8 cellular contexts compared by ENCODE assay signal in the genomic region with DNA sequence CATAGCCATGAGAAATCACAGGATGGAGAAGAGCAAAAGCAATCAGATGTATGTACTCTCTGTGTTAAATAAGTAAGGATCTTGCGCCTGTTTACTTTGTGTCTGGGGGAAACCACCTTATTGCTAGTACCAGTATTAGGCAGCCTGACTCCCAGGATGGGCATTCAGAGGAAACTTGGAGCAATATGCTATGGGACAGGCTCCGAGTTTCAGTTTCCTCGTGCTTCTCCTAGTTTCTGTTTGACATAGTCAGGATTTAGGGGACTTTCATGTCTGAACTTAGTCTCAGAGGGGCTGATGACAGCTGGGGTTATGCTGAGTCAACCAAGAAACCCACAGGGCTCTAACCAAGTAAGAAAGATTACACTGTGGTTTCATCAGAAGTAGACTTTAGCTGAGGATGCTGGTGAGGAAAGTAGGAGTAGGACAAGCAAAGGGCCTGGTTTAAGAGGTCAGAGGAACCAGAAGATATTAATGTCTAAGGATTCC. TPM values are rescaled to one million over a fixed set of nuclear protein-coding genes. Genes with fewer than 3 reads are reported as not detected.
A peak's percentile ranks its signal among the peaks of the same experiment; 100 is the strongest.
DNase-seq lines count a peak whose midpoint lies in the region; ATAC-seq lines count a peak whose summit lies in the region.

No MANE protein-coding gene starts in this region.

- H3K4me3 Mint-ChIP-seq in activated naive CD8-positive, alpha-beta T cell treated with anti-CD3 and anti-CD28 coated beads, Interleukin-2, amount 50 U/mL, for 24 hours = peak overlapping the region; percentile 5

- peaks cover 11% of the 10 kb centered on the region for H3K4me1 Mint-ChIP-seq in activated naive CD8-positive, alpha-beta T cell treated with anti-CD3 and anti-CD28 coated beads, Interleukin-2, amount 50 U/mL, for 24 hours

- no peak overlapping the region for H3K4me3 ChIP-seq in Karpas-422 (ENCODE audit: low read length)
- H3K4me3 ChIP-seq in H7 (ENCODE audit: insufficient read depth, low read depth, low read length) = no peak overlapping the region

- no peaks in the 10 kb centered on the region for H3K27me3 Mint-ChIP-seq in activated naive CD8-positive, alpha-beta T cell treated with anti-CD3 and anti-CD28 coated beads, Interleukin-2, amount 50 U/mL, for 24 hours

- H3K36me3 Mint-ChIP-seq in activated naive CD8-positive, alpha-beta T cell treated with anti-CD3 and anti-CD28 coated beads, Interleukin-2, amount 50 U/mL, for 24 hours (ENCODE audit: low read depth) = no peaks in the 10 kb centered on the region

- ATAC-seq in GM21360 (IDR thresholded peaks at IDR 0.05; ENCODE audit: unreplicated experiment) = peak; percentile 99
- ATAC-seq in HG03520 (IDR thresholded peaks at IDR 0.05; ENCODE audit: unreplicated experiment) = peak; percentile 99
- ATAC-seq in activated naive CD8-positive, alpha-beta T cell treated with anti-CD3 and anti-CD28 coated beads, Interleukin-2, amount 50 U/mL, for 24 hours = peak; percentile 98

- H3K4me2 ChIP-seq in Karpas-422 (ENCODE audit: low read depth, low read length, poor library complexity, severe bottlenecking) = no peak overlapping the region

- H3K27ac Mint-ChIP-seq in activated naive CD8-positive, alpha-beta T cell treated with anti-CD3 and anti-CD28 coated beads, Interleukin-2, amount 50 U/mL, for 24 hours = no peak overlapping the region

- no peaks in the 10 kb centered on the region for H3K4me1 ChIP-seq in Karpas-422 (ENCODE audit: low read length)

- no peaks in the 10 kb centered on the region for H3K9me2 ChIP-seq in Karpas-422 (replicated peaks; ENCODE audit: insufficient read depth, low read length)

- H4K20me1 ChIP-seq in Karpas-422 (ENCODE audit: insufficient read depth, low read depth, low read length) = no peaks in the 10 kb centered on the region

- no peaks in the 10 kb centered on the region for H3K9me3 Mint-ChIP-seq in activated naive CD8-positive, alpha-beta T cell treated with anti-CD3 and anti-CD28 coated beads, Interleukin-2, amount 50 U/mL, for 24 hours

- no peaks in the 10 kb centered on the region for H3K79me2 ChIP-seq in Karpas-422 (ENCODE audit: low read length)

- no peak overlapping the region for H3K27ac ChIP-seq in Karpas-422 (ENCODE audit: low read length)

- H3K36me3 ChIP-seq in Karpas-422 (ENCODE audit: insufficient read depth, low read length) (no peaks in the 10 kb centered on the region), H7 (replicated peaks; ENCODE audit: control insufficient read depth, insufficient read depth, low read length) (no peaks in the 10 kb centered on the region; the same call in 1 of the 2 replicates)

- no peaks in the 10 kb centered on the region for H3K27me3 ChIP-seq in Karpas-422 (ENCODE audit: low read length)
- H3K27me3 ChIP-seq in H7 (ENCODE audit: control insufficient read depth, insufficient read depth, low read length) = no peaks in the 10 kb centered on the region

- DNase-seq in GM04503 (ENCODE audit: low read depth) (peak; percentile 29), NCI-H128 (lab: John Stamatoyannopoulos, UW; ENCODE audit: unreplicated experiment) (no peak), NCI-H345 treated with DMSO at 0.1 percent for 48 hours (lab: John Stamatoyannopoulos, UW; ENCODE audit: unreplicated experiment) (no peak), Karpas-422 (no peak), H7 (no peak)
- peak; percentile 37 for DNase-seq in activated naive CD8-positive, alpha-beta T cell treated with anti-CD3 and anti-CD28 coated beads, Interleukin-2, amount 50 U/mL, for 24 hours

- no peaks in the 10 kb centered on the region for H3K9me3 ChIP-seq in Karpas-422 (ENCODE audit: low read length)

- no peak overlapping the region for H3K9ac ChIP-seq in Karpas-422 (ENCODE audit: low read length)

- no peak overlapping the region for H2AFZ ChIP-seq in Karpas-422 (ENCODE audit: low read length)

RNA-seq across cellular contexts. Expression of a gene that starts 13.5 kb away (rescaled TPM):
- total RNA-seq in Karpas-422 (2014; rRNA removed; shearing (Covaris generic); ENCODE audit: low replicate concordance) = not detected in 2 replicates
- 19.8 and 26.5 TPM in 2 replicates for total RNA-seq in H7 (2014; rRNA removed; shearing (Covaris generic))

Comparison
In these comparisons a context has a peak if more than half of its experiments do, and no peak if none do; other contexts are left out.
1. DNase-seq: peak in GM04503 (single experiment) and activated naive CD8-positive, alpha-beta T cell treated with anti-CD3 and anti-CD28 coated beads, Interleukin-2, amount 50 U/mL, for 24 hours (single experiment); none in NCI-H128 (single experiment), NCI-H345 treated with DMSO at 0.1 percent for 48 hours (single experiment), Karpas-422 (single experiment) and H7 (single experiment).
2. RNA of a gene that starts 13.5 kb away (total RNA-seq): 19.8 to 26.5 TPM in H7; not detected in Karpas-422; every median in the first group is over 10 times any median in the second.
3. Peak in every context shown above with its lines, with median percentiles within 50 percentile points of each other: ATAC-seq.